ENCODE assay signal across 18 cellular contexts in the genomic region with DNA sequence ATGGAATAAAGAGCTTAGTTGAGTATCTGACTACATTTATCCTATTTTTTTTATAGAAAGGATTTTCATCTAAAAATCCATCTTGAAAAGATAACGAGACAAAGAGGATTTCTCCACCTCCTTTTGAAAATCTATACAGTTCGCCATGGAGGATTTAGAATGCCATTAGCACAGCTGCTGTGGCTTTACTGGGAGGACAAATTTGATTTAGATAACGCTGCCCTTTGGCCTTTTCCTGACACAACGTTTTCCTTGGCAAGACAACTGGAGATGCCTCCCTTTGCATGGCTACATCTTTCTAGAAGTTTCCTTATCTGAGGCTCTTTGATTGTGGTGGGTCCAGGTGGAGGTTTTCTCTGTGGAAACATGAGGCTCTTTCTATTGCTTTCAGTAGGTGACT.
"Had no signal": no experiment of that assay in that cellular context is flagged by ENCODE, and none has a peak within 500 bp of the region (broad histone marks: within the 10 kb centered on the region; RNA-seq: fewer than 3 reads in every experiment).

No MANE protein-coding gene starts in this region.

- H3K4me3 Mint-ChIP-seq: activated B cell treated with CpG ODN at 0.5 μM for 24 hours; activated CD4-positive, alpha-beta T cell treated with anti-CD3 and anti-CD28 coated beads, Interleukin-2, amount 10 ng/mL, durations not matched to agents 24 days and 14 days; central memory CD8-positive, alpha-beta T cell; neural crest cell; type B pancreatic cell had no signal

- H3K36me3 ChIP-seq: esophagus squamous epithelium, right lobe of liver, SJSA1 had no signal

- H3K9me3 ChIP-seq: body of pancreas, esophagus squamous epithelium, right lobe of liver had no signal

- H3K36me3 Mint-ChIP-seq: type B pancreatic cell had no signal

- H3K4me1 ChIP-seq: body of pancreas had no signal

- H3K27me3 ChIP-seq: body of pancreas, esophagus squamous epithelium, right lobe of liver, SJSA1 had no signal

- ATAC-seq: right lobe of liver had no signal

- H3K9me3 Mint-ChIP-seq: activated B cell treated with CpG ODN at 0.5 μM for 24 hours; central memory CD8-positive, alpha-beta T cell; neural crest cell; type B pancreatic cell had no signal

- DNase-seq: activated B cell treated with CpG ODN at 0.5 μM for 24 hours; activated CD4-positive, alpha-beta T cell treated with anti-CD3 and anti-CD28 coated beads, Interleukin-2, amount 10 ng/mL, durations not matched to agents 24 days and 14 days; activated naive CD4-positive, alpha-beta T cell treated with anti-CD3 and anti-CD28 coated beads, Interleukin-2, amount 50 U/mL, for 16 hours; amygdala; body of pancreas; esophagus squamous epithelium; foreskin fibroblast; glutamatergic neuron; kidney glomerular epithelial cell; right lobe of liver; stimulated activated CD4-positive, alpha-beta T cell treated with anti-CD3 and anti-CD28 coated beads, Interleukin-12 subunit alpha, Interleukin-12 subunit beta, amount 100 ng/mL, for 4 hours; stimulated activated CD4-positive, alpha-beta T cell treated with anti-CD3 and anti-CD28 coated beads, Interleukin-2, amount 100 ng/mL, for 24 hours; T-helper 2 cell had no signal

- H3K27me3 Mint-ChIP-seq: activated B cell treated with CpG ODN at 0.5 μM for 24 hours; activated CD4-positive, alpha-beta T cell treated with anti-CD3 and anti-CD28 coated beads, Interleukin-2, amount 10 ng/mL, durations not matched to agents 24 days and 14 days; central memory CD8-positive, alpha-beta T cell; type B pancreatic cell had no signal

- H3K27ac ChIP-seq: body of pancreas, right lobe of liver had no signal

- H3K4me3 ChIP-seq: body of pancreas, coronary artery, esophagus squamous epithelium, right lobe of liver, SJSA1 had no signal

- H3K27ac Mint-ChIP-seq: activated B cell treated with CpG ODN at 0.5 μM for 24 hours; activated CD4-positive, alpha-beta T cell treated with anti-CD3 and anti-CD28 coated beads, Interleukin-2, amount 10 ng/mL, durations not matched to agents 24 days and 14 days; type B pancreatic cell had no signal
